Comparison of ENCODE assay signal across 8 cellular contexts in genomic region chr6:116101790-116102189, GRCh38. TPM values are rescaled to one million over a fixed set of nuclear protein-coding genes. Genes with fewer than 3 reads are reported as not detected.
DNase-seq lines count a peak whose midpoint lies in the region; ATAC-seq and TF ChIP-seq lines count a peak whose summit lies in the region.

No MANE protein-coding gene starts in this region.

- no peaks in the 10 kb centered on the region for H3K27me3 ChIP-seq in RWPE2 (ENCODE audit: insufficient read depth, poor library complexity, severe bottlenecking)
- H3K27me3 ChIP-seq in psoas muscle (ENCODE audit: insufficient read depth in 3 of 3, low read length in 2 of 3), result no peaks in the 10 kb centered on the region

- H3K36me3 ChIP-seq in RWPE2 (ENCODE audit: low read depth), result peaks cover 2% of the 10 kb centered on the region
- H3K36me3 ChIP-seq in psoas muscle (ENCODE audit: insufficient read depth in 1 of 2, low read depth in 1 of 2), result peaks cover 0 to 2% of the 10 kb centered on the region in 2 donors

- no peak for TF ChIP-seq CTCF in RWPE2 (IDR thresholded peaks at IDR 0.05; ENCODE audit: poor library complexity, severe bottlenecking)
- no peak for TF ChIP-seq CTCF in fibroblast of mammary gland (conservative IDR thresholded peaks at IDR 0.05; ENCODE audit: control insufficient read depth, insufficient read depth, low read depth, low read length)
- no peak for TF ChIP-seq CTCF in psoas muscle (IDR thresholded peaks at IDR 0.05)
- no peak for TF ChIP-seq CTCF in omental fat pad (IDR thresholded peaks at IDR 0.05)

- WGBS in psoas muscle, 3 donors, result 62 to 69% (median 69%) methylated on average over 2 of the region's 2 CpGs

- DNase-seq in RWPE2 (ENCODE audit: low spot score) (no peak), fibroblast of mammary gland (ENCODE audit: low read depth) (no peak), psoas muscle (no peak), omental fat pad (ENCODE audit: low spot score) (no peak), MV-4-11 (lab: John Stamatoyannopoulos, UW) (no peak)
- DNase-seq in activated CD8-positive, alpha-beta memory T cell treated with anti-CD3 and anti-CD28 coated beads, Interleukin-2, amount 50 U/mL, for 48 hours, result no peak

- H3K4me1 ChIP-seq in RWPE2 (ENCODE audit: insufficient read depth, poor library complexity, severe bottlenecking), result peaks cover 13% of the 10 kb centered on the region
- H3K4me1 ChIP-seq in psoas muscle, result peaks cover 52% of the 10 kb centered on the region

- ATAC-seq in RWPE2 (ENCODE audit: low read depth) (no peak), psoas muscle (no peak), omental fat pad (ENCODE audit: low FRiP score) (no peak), GM21619 (IDR thresholded peaks at IDR 0.05; ENCODE audit: unreplicated experiment) (no peak)

- H3K27ac ChIP-seq in RWPE2 (ENCODE audit: poor library complexity, severe bottlenecking), result peak overlapping the region; percentile 78
- H3K27ac ChIP-seq in psoas muscle, result peak overlapping the region; percentile 95

- no peaks in the 10 kb centered on the region for H3K9me3 ChIP-seq in RWPE2 (ENCODE audit: severe bottlenecking)
- H3K9me3 ChIP-seq in psoas muscle, result no peaks in the 10 kb centered on the region

- intact Hi-C loops in psoas muscle (cut with DNase I), result loop anchor here (2.0 to 5.0 kb wide), 2 partner anchors 39 to 91 kb away; partner anchors contain the start of gene FRK (in 1 of the 2)

- H3K4me3 ChIP-seq in GM08714 (ENCODE audit: low read length) (peak overlapping the region; percentile 80), RWPE2 (ENCODE audit: severe bottlenecking) (peak overlapping the region; percentile 51), fibroblast of mammary gland (ENCODE audit: control insufficient read depth, low read depth, low read length) (peak overlapping the region; percentile 64), psoas muscle (peak overlapping the region; percentile 87)

RNA-seq across cellular contexts. Expression of gene NT5DC1, which starts 1.1 kb away (rescaled TPM):
- 10 to 100 TPM; 26.7 to 30.9 (median 27.8) TPM for total RNA-seq in psoas muscle
- 10 to 100 TPM in 2 of 3 donors, 1 to 10 TPM in 1; 4.6 to 12.7 (median 12.3) TPM for polyA plus RNA-seq in psoas muscle
- total RNA-seq in omental fat pad, result 1 to 10 TPM; 6.1 to 8.7 (median 8.2) TPM

RNA-seq across cellular contexts. Expression of gene COL10A1, which starts 24.1 kb away (rescaled TPM):
- total RNA-seq in psoas muscle, result under 1 TPM in 1 of 4 donors, not detected in 3; 0.41 TPM
- polyA plus RNA-seq in psoas muscle, result under 1 TPM in 1 of 3 donors, not detected in 2; 0.08 TPM
- not detected for total RNA-seq in omental fat pad

RNA-seq across cellular contexts. Expression of gene FRK, which starts 41.1 kb away (rescaled TPM):
- 1 to 10 TPM; 1.4 to 4.2 (median 1.8) TPM for total RNA-seq in psoas muscle
- 1 to 10 TPM in 1 of 3 donors, under 1 TPM in 2; 0.10 to 1.3 (median 0.44) TPM for polyA plus RNA-seq in psoas muscle
- 1 to 10 TPM in 3 of 4 donors, under 1 TPM in 1; 0.24 to 1.9 (median 1.5) TPM for total RNA-seq in omental fat pad
